Comparison of ENCODE assay signal across 38 cellular contexts in the genomic region with DNA sequence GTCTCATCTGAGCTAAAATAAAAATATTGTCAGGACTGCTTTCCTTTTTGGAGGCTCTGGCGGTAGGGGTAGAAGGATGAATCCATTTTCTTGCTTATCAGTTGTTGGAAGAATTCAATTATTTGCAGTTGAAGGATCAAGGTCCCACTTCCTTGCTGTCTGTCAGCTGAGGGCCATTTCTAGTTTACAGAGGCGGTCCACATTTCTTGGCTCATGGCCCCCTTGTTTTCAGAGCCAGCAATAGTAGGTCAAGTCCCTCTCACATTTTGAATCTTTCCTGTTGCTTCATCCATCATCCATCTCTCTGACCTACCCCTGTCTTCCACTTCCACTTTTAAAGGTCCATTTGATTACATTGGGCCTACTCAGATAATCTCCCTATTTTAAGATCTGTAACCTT.
"Had no signal": no experiment of that assay in that cellular context is flagged by ENCODE, and none has a peak within 500 bp of the region (broad histone marks: within the 10 kb centered on the region; RNA-seq: fewer than 3 reads in every experiment).

No MANE protein-coding gene starts in this region.

- H3K9me3 ChIP-seq: ascending aorta, body of pancreas, breast epithelium had no signal

- H3K27ac ChIP-seq: ascending aorta, body of pancreas, brain microvascular endothelial cell, breast epithelium, cardiac muscle cell had no signal

- H3K4me1 Mint-ChIP-seq: activated naive CD4-positive, alpha-beta T cell treated with anti-CD3 and anti-CD28 coated beads, Interleukin-2, amount 10 ng/mL, durations not matched to agents 7 days and 5 days; activated naive CD4-positive, alpha-beta T cell treated with anti-CD3 and anti-CD28 coated beads, Interleukin-2, amount 50 U/mL, for 24 hours; activated naive CD8-positive, alpha-beta T cell treated with anti-CD3 and anti-CD28 coated beads for 36 hours; activated naive CD8-positive, alpha-beta T cell treated with anti-CD3 and anti-CD28 coated beads, Interleukin-2, amount 10 ng/mL, durations not matched to agents 7 days and 5 days; activated naive CD8-positive, alpha-beta T cell treated with anti-CD3 and anti-CD28 coated beads, Interleukin-2, amount 50 U/mL, for 24 hours; activated T-helper 17 cell treated with anti-CD3 and anti-CD28 coated beads, Interleukin-2, amount 50 U/mL, for 72 hours; brain; central memory CD8-positive, alpha-beta T cell had no signal

- H3K36me3 Mint-ChIP-seq: activated naive CD4-positive, alpha-beta T cell treated with anti-CD3 and anti-CD28 coated beads, Interleukin-2, amount 10 ng/mL, durations not matched to agents 7 days and 5 days; activated naive CD4-positive, alpha-beta T cell treated with anti-CD3 and anti-CD28 coated beads, Interleukin-2, amount 50 U/mL, for 24 hours; activated naive CD4-positive, alpha-beta T cell treated with anti-CD3 and anti-CD28 coated beads, Interleukin-2, amount 50 U/mL, for 72 hours; activated naive CD8-positive, alpha-beta T cell; activated naive CD8-positive, alpha-beta T cell treated with anti-CD3 and anti-CD28 coated beads for 36 hours; activated naive CD8-positive, alpha-beta T cell treated with anti-CD3 and anti-CD28 coated beads, Interleukin-2, amount 10 ng/mL, durations not matched to agents 7 days and 5 days; brain had no signal

- H3K27me3 Mint-ChIP-seq: activated naive CD4-positive, alpha-beta T cell treated with anti-CD3 and anti-CD28 coated beads, Interleukin-2, amount 10 ng/mL, durations not matched to agents 7 days and 5 days; activated naive CD4-positive, alpha-beta T cell treated with anti-CD3 and anti-CD28 coated beads, Interleukin-2, amount 50 U/mL, for 24 hours; activated naive CD8-positive, alpha-beta T cell; activated naive CD8-positive, alpha-beta T cell treated with anti-CD3 and anti-CD28 coated beads for 36 hours; activated naive CD8-positive, alpha-beta T cell treated with anti-CD3 and anti-CD28 coated beads, Interleukin-2, amount 10 ng/mL, durations not matched to agents 7 days and 5 days; activated naive CD8-positive, alpha-beta T cell treated with anti-CD3 and anti-CD28 coated beads, Interleukin-2, amount 50 U/mL, for 24 hours; activated T-helper 17 cell treated with anti-CD3 and anti-CD28 coated beads, Interleukin-2, amount 50 U/mL, for 72 hours; central memory CD8-positive, alpha-beta T cell had no signal

- H3K4me1 ChIP-seq: ascending aorta, body of pancreas, breast epithelium had no signal

- H3K4me3 Mint-ChIP-seq: activated naive CD4-positive, alpha-beta T cell treated with anti-CD3 and anti-CD28 coated beads for 36 hours; activated naive CD4-positive, alpha-beta T cell treated with anti-CD3 and anti-CD28 coated beads, Interleukin-2, amount 10 ng/mL, durations not matched to agents 7 days and 5 days; activated naive CD4-positive, alpha-beta T cell treated with anti-CD3 and anti-CD28 coated beads, Interleukin-2, amount 50 U/mL, for 24 hours; activated naive CD8-positive, alpha-beta T cell; activated naive CD8-positive, alpha-beta T cell treated with anti-CD3 and anti-CD28 coated beads for 36 hours; activated naive CD8-positive, alpha-beta T cell treated with anti-CD3 and anti-CD28 coated beads, Interleukin-2, amount 10 ng/mL, durations not matched to agents 7 days and 5 days; activated naive CD8-positive, alpha-beta T cell treated with anti-CD3 and anti-CD28 coated beads, Interleukin-2, amount 50 U/mL, for 24 hours; activated T-cell treated with anti-CD3 and anti-CD28 coated beads, Interleukin-2, amount 50 U/mL, for 24 hours; activated T-cell treated with anti-CD3 and anti-CD28 coated beads, Interleukin-2, amount 50 U/mL, for 4 hours; activated T-cell treated with anti-CD3 and anti-CD28 coated beads, Interleukin-2, amount 50 U/mL, for 72 hours; activated T-helper 1 cell treated with anti-CD3 and anti-CD28 coated beads, Interleukin-12 subunit alpha, Interleukin-12 subunit beta, Interleukin-2, Interleukin-4 antibody, amounts not matched to agents 30 ng/mL and 10 ng/mL and 1 ng/mL, durations not matched to agents 14 hours and 24 hours and 36 hours; activated T-helper 17 cell treated with anti-CD3 and anti-CD28 coated beads, Interleukin-2, amount 50 U/mL, for 72 hours; brain; central memory CD8-positive, alpha-beta T cell had no signal

- H3K27me3 ChIP-seq: ascending aorta, body of pancreas, brain microvascular endothelial cell, cardiac muscle cell had no signal

- H3K36me3 ChIP-seq: ascending aorta, brain microvascular endothelial cell, breast epithelium, cardiac muscle cell had no signal

- H3K27ac Mint-ChIP-seq: activated naive CD4-positive, alpha-beta T cell treated with anti-CD3 and anti-CD28 coated beads for 36 hours; activated naive CD4-positive, alpha-beta T cell treated with anti-CD3 and anti-CD28 coated beads, Interleukin-2, amount 10 ng/mL, durations not matched to agents 7 days and 5 days; activated naive CD4-positive, alpha-beta T cell treated with anti-CD3 and anti-CD28 coated beads, Interleukin-2, amount 50 U/mL, for 24 hours; activated naive CD4-positive, alpha-beta T cell treated with anti-CD3 and anti-CD28 coated beads, Interleukin-2, amount 50 U/mL, for 72 hours; activated naive CD8-positive, alpha-beta T cell; activated naive CD8-positive, alpha-beta T cell treated with anti-CD3 and anti-CD28 coated beads for 36 hours; activated naive CD8-positive, alpha-beta T cell treated with anti-CD3 and anti-CD28 coated beads, Interleukin-2, amount 10 ng/mL, durations not matched to agents 7 days and 5 days; activated naive CD8-positive, alpha-beta T cell treated with anti-CD3 and anti-CD28 coated beads, Interleukin-2, amount 50 U/mL, for 24 hours; activated T-cell treated with anti-CD3 and anti-CD28 coated beads, Interleukin-2, amount 50 U/mL, for 24 hours; activated T-cell treated with anti-CD3 and anti-CD28 coated beads, Interleukin-2, amount 50 U/mL, for 72 hours; activated T-helper 1 cell treated with anti-CD3 and anti-CD28 coated beads, Interleukin-12 subunit alpha, Interleukin-12 subunit beta, Interleukin-2, Interleukin-4 antibody, amounts not matched to agents 30 ng/mL and 10 ng/mL and 1 ng/mL, durations not matched to agents 14 hours and 24 hours and 36 hours; activated T-helper 17 cell treated with anti-CD3 and anti-CD28 coated beads, Interleukin-2, amount 50 U/mL, for 72 hours; activated T-helper 2 cell treated with anti-CD3 and anti-CD28 coated beads, Interferon-gamma antibody, Interleukin-2, Interleukin-4, amounts not matched to agents 10 μg/mL and 5 μg/mL and 100 μg/mL, durations not matched to agents 14 hours and 24 hours and 36 hours; brain had no signal

- H3K9me3 Mint-ChIP-seq: activated naive CD4-positive, alpha-beta T cell treated with anti-CD3 and anti-CD28 coated beads for 36 hours; activated naive CD4-positive, alpha-beta T cell treated with anti-CD3 and anti-CD28 coated beads, Interleukin-2, amount 10 ng/mL, durations not matched to agents 7 days and 5 days; activated naive CD4-positive, alpha-beta T cell treated with anti-CD3 and anti-CD28 coated beads, Interleukin-2, amount 50 U/mL, for 24 hours; activated naive CD4-positive, alpha-beta T cell treated with anti-CD3 and anti-CD28 coated beads, Interleukin-2, amount 50 U/mL, for 72 hours; activated naive CD8-positive, alpha-beta T cell treated with anti-CD3 and anti-CD28 coated beads for 36 hours; activated naive CD8-positive, alpha-beta T cell treated with anti-CD3 and anti-CD28 coated beads, Interleukin-2, amount 10 ng/mL, durations not matched to agents 7 days and 5 days; activated naive CD8-positive, alpha-beta T cell treated with anti-CD3 and anti-CD28 coated beads, Interleukin-2, amount 50 U/mL, for 24 hours; activated T-cell treated with anti-CD3 and anti-CD28 coated beads, Interleukin-2, amount 50 U/mL, for 24 hours; activated T-helper 1 cell treated with anti-CD3 and anti-CD28 coated beads, Interleukin-12 subunit alpha, Interleukin-12 subunit beta, Interleukin-2, Interleukin-4 antibody, amounts not matched to agents 30 ng/mL and 10 ng/mL and 1 ng/mL, durations not matched to agents 14 hours and 24 hours and 36 hours; brain; central memory CD8-positive, alpha-beta T cell had no signal

- DNase-seq: activated effector memory CD4-positive, alpha-beta T cell treated with anti-CD3 and anti-CD28 coated beads, Interleukin-2, amount 50 U/mL, for 16 hours; activated effector memory CD4-positive, alpha-beta T cell treated with Interleukin-2 at 50 U/mL for 16 hours; activated gamma-delta T cell; activated gamma-delta T cell treated with Interleukin-2 at 50 U/mL for 16 hours; activated naive CD4-positive, alpha-beta T cell; activated naive CD4-positive, alpha-beta T cell treated with anti-CD3 and anti-CD28 coated beads for 36 hours; activated naive CD4-positive, alpha-beta T cell treated with anti-CD3 and anti-CD28 coated beads, Interleukin-2, amount 10 ng/mL, durations not matched to agents 7 days and 5 days; activated naive CD4-positive, alpha-beta T cell treated with anti-CD3 and anti-CD28 coated beads, Interleukin-2, amount 50 U/mL, for 16 hours; activated naive CD4-positive, alpha-beta T cell treated with Interleukin-2 at 50 U/mL for 16 hours; activated naive CD8-positive, alpha-beta T cell treated with anti-CD3 and anti-CD28 coated beads for 36 hours; activated naive CD8-positive, alpha-beta T cell treated with anti-CD3 and anti-CD28 coated beads, Interleukin-2, amount 10 ng/mL, durations not matched to agents 7 days and 5 days; activated naive CD8-positive, alpha-beta T cell treated with anti-CD3 and anti-CD28 coated beads, Interleukin-2, amount 50 U/mL, for 24 hours; activated T-cell treated with anti-CD3 and anti-CD28 coated beads, Interleukin-2, amount 50 U/mL, for 1 hour; activated T-cell treated with anti-CD3 and anti-CD28 coated beads, Interleukin-2, amount 50 U/mL, for 24 hours; activated T-cell treated with anti-CD3 and anti-CD28 coated beads, Interleukin-2, amount 50 U/mL, for 4 hours; activated T-cell treated with anti-CD3 and anti-CD28 coated beads, Interleukin-2, amount 50 U/mL, for 48 hours; activated T-cell treated with anti-CD3 and anti-CD28 coated beads, Interleukin-2, amount 50 U/mL, for 72 hours; amniotic stem cell; amygdala; anterior cingulate cortex; aorta; body of pancreas; brain microvascular endothelial cell; caudate nucleus; central memory CD4-positive, alpha-beta T cell; cerebellar nuclear complex had no signal

- FAIRE-seq: bronchial epithelial cell had no signal

- H3K4me3 ChIP-seq: ascending aorta, body of pancreas, breast epithelium, cardiac muscle cell had no signal
